In the genomic region with DNA sequence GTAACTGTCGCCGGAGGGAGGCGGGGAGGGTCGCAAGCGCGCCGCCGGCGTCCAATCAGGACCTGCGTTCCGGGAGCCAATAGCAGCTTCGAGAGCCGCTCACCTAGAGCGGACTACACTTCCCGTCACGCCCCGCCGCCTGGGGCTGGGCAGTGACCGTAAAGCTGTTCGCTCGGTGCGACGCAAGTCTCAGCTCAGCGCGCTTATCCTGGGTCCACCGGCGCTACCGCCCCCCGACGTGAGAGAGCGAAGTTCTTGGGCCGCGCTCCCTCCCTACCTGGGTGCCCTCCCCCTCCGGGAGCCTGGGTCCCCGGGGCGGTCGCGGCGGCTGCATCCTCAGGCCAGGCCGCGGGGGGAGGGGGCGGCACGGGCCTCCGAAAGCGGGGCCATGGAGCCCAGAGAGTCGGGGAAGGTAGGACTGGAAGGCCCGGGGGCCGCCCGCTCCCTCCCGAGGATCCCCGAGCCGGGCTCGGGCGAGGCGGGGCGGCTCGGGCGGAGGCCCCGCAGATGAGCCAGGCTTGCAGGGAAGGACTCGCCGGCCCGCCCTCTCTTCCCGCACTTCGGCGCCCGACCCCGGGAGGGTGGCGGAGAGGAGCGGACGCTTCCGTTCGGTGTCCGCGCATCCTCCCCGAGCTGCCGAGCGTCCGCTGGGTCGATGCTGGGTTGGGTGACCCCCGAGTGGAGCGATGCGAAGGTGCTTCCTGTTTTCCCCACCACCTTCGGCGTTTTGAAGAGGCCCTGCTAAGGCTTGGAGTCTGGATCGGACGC, we compare ENCODE assay signal across 8 cellular contexts. TPM values are rescaled to one million over a fixed set of nuclear protein-coding genes. Genes with fewer than 3 reads are reported as not detected.
DNase-seq lines count a peak whose midpoint lies in the region; ATAC-seq and TF ChIP-seq lines count a peak whose summit lies in the region.

A gene (plus strand): TSS at position 152 of the 768 bp plus-strand sequence. CDS start 237 bp downstream, at position 389.

- no peaks in the 10 kb centered on the region for H3K9me3 ChIP-seq in DOHH2 (ENCODE audit: control insufficient read depth, insufficient read depth, low read length)
- no peaks in the 10 kb centered on the region for H3K9me3 ChIP-seq in naive thymus-derived CD4-positive, alpha-beta T cell (ENCODE audit: control insufficient read depth in 2 of 3, low read length in 3 of 3)

- CTCF ChIA-PET in naive thymus-derived CD4-positive, alpha-beta T cell (lab: Charles Lee): interaction anchor here (0.7 to 3.0 kb wide), 5 partner anchors 16 to 44 kb away, joined by 3 to 10 read pairs (median 6); no protein-coding TSS in a partner anchor

- peaks cover 2% of the 10 kb centered on the region; the same call in 1 of the 2 replicates for H4K20me1 ChIP-seq in DOHH2 (ENCODE audit: control insufficient read depth, insufficient read depth, low read depth, low read length)
- peaks cover 4% of the 10 kb centered on the region; the same call in 1 of the 2 replicates for H4K20me1 ChIP-seq in GM23338 (replicated peaks; ENCODE audit: insufficient read depth)

- H3K4me1 Mint-ChIP-seq in GM23338: peaks cover 14% of the 10 kb centered on the region
- H3K4me1 Mint-ChIP-seq in naive thymus-derived CD4-positive, alpha-beta T cell: peaks cover 25 to 53% (median 48%) of the 10 kb centered on the region in 7 donors
- H3K4me1 Mint-ChIP-seq in stimulated activated naive B cell treated with anti-CD40 and anti-IgM and Interleukin-4, amounts not matched to agents 10 μg/mL and 1 μg/mL and 100 μg/mL, for 72 hours: peaks cover 15 to 16% of the 10 kb centered on the region in 2 donors

- DNase-seq in GM23338 (ENCODE audit: low spot score) (peak; percentile 99), LHCN-M2 (ENCODE audit: low read depth) (peak; percentile 98), RPMI8226 (peak; percentile 99), fibroblast of gingiva (ENCODE audit: low read depth) (peak; percentile 97)
- peak; percentile 91 to 94 for DNase-seq in activated T-helper 1 cell treated with anti-CD3 and anti-CD28 coated beads, Interleukin-2, amount 50 U/mL, for 16 hours (ENCODE audit: low read depth in 1 of 2, low spot score in 1 of 2)
- peak; percentile 84 to 96 (median 94) for DNase-seq in naive thymus-derived CD4-positive, alpha-beta T cell
- peak; percentile 95 for DNase-seq in stimulated activated naive B cell treated with anti-CD40 and anti-IgM and Interleukin-4, amounts not matched to agents 10 μg/mL and 1 μg/mL and 100 μg/mL, for 72 hours

- H3K9me3 Mint-ChIP-seq in GM23338: no peaks in the 10 kb centered on the region
- peaks cover 0 to 2% (median 0%) of the 10 kb centered on the region in 11 donors for H3K9me3 Mint-ChIP-seq in naive thymus-derived CD4-positive, alpha-beta T cell
- H3K9me3 Mint-ChIP-seq in stimulated activated naive B cell treated with anti-CD40 and anti-IgM and Interleukin-4, amounts not matched to agents 10 μg/mL and 1 μg/mL and 100 μg/mL, for 72 hours: no peaks in the 10 kb centered on the region

- H3K27ac Mint-ChIP-seq in GM23338: no peak within 1 kb of the TSS
- peak within 1 kb of the TSS; percentile 77 to 96 (median 88) for H3K27ac Mint-ChIP-seq in naive thymus-derived CD4-positive, alpha-beta T cell
- H3K27ac Mint-ChIP-seq in stimulated activated naive B cell treated with anti-CD40 and anti-IgM and Interleukin-4, amounts not matched to agents 10 μg/mL and 1 μg/mL and 100 μg/mL, for 72 hours: peak within 1 kb of the TSS; percentile 90

- H3K4me3 ChIP-seq in DOHH2 (ENCODE audit: low read length) (peak within 1 kb of the TSS; percentile 83), GM23338 (peak within 1 kb of the TSS; percentile 79)
- H3K4me3 ChIP-seq in naive thymus-derived CD4-positive, alpha-beta T cell (ENCODE audit: low read length): peak within 1 kb of the TSS; percentile 67

- H3K36me3 ChIP-seq in DOHH2 (ENCODE audit: control insufficient read depth, low read length): no peaks in the 10 kb centered on the region
- no peaks in the 10 kb centered on the region for H3K36me3 ChIP-seq in GM23338 (ENCODE audit: insufficient read depth)
- H3K36me3 ChIP-seq in naive thymus-derived CD4-positive, alpha-beta T cell (ENCODE audit: control insufficient read depth in 2 of 3, insufficient read depth in 3 of 3, low read length in 3 of 3): no peaks in the 10 kb centered on the region

- peak; percentile 95 for ATAC-seq in GM23338
- ATAC-seq in naive thymus-derived CD4-positive, alpha-beta T cell: peak; percentile 99
- peak; percentile 97 for ATAC-seq in stimulated activated naive B cell treated with anti-CD40 and anti-IgM and Interleukin-4, amounts not matched to agents 10 μg/mL and 1 μg/mL and 100 μg/mL, for 72 hours (replicated peaks)

- peaks cover 13% of the 10 kb centered on the region for H3K79me2 ChIP-seq in DOHH2 (ENCODE audit: control insufficient read depth, low read length)
- H3K79me2 ChIP-seq in GM23338 (replicated peaks; ENCODE audit: insufficient read depth): no peaks in the 10 kb centered on the region

- peak within 1 kb of the TSS; percentile 5; the same call in 1 of the 2 replicates for H3K27ac ChIP-seq in DOHH2 (ENCODE audit: low read depth, low read length)
- H3K27ac ChIP-seq in GM23338 (ENCODE audit: low read depth): no peak within 1 kb of the TSS
- peak within 1 kb of the TSS; percentile 79 for H3K27ac ChIP-seq in naive thymus-derived CD4-positive, alpha-beta T cell (ENCODE audit: low read depth, low read length)

- H3K4me2 ChIP-seq in DOHH2 (ENCODE audit: low read length) (peak within 1 kb of the TSS; percentile 76), GM23338 (peak within 1 kb of the TSS; percentile 86)

- H3K36me3 Mint-ChIP-seq in GM23338 (ENCODE audit: low read depth): no peaks in the 10 kb centered on the region
- H3K36me3 Mint-ChIP-seq in naive thymus-derived CD4-positive, alpha-beta T cell: peaks cover 0 to 8% (median 0%) of the 10 kb centered on the region in 5 donors
- H3K36me3 Mint-ChIP-seq in stimulated activated naive B cell treated with anti-CD40 and anti-IgM and Interleukin-4, amounts not matched to agents 10 μg/mL and 1 μg/mL and 100 μg/mL, for 72 hours: no peaks in the 10 kb centered on the region

- H3K9me2 ChIP-seq in DOHH2 (replicated peaks; ENCODE audit: control insufficient read depth, low read length) (no peaks in the 10 kb centered on the region), GM23338 (ENCODE audit: insufficient read depth) (no peaks in the 10 kb centered on the region)

- H3F3A ChIP-seq in DOHH2 (ENCODE audit: control insufficient read depth, insufficient read depth): no peaks in the 10 kb centered on the region; the same call in 1 of the 2 replicates
- H3F3A ChIP-seq in GM23338 (replicated peaks; ENCODE audit: low read depth): peaks cover 10% of the 10 kb centered on the region; the same call in 1 of the 2 replicates

- H3K4me3 Mint-ChIP-seq in GM23338: peak within 1 kb of the TSS; percentile 84
- peak within 1 kb of the TSS; percentile 85 to 97 (median 91) for H3K4me3 Mint-ChIP-seq in naive thymus-derived CD4-positive, alpha-beta T cell
- peak within 1 kb of the TSS; percentile 88 to 91 for H3K4me3 Mint-ChIP-seq in stimulated activated naive B cell treated with anti-CD40 and anti-IgM and Interleukin-4, amounts not matched to agents 10 μg/mL and 1 μg/mL and 100 μg/mL, for 72 hours

- peaks cover 27% of the 10 kb centered on the region for H3K27me3 ChIP-seq in DOHH2 (ENCODE audit: control insufficient read depth, low read length)
- peaks cover 24% of the 10 kb centered on the region for H3K27me3 ChIP-seq in GM23338 (ENCODE audit: insufficient read depth)
- H3K27me3 ChIP-seq in naive thymus-derived CD4-positive, alpha-beta T cell (ENCODE audit: control insufficient read depth in 2 of 2, insufficient read depth in 2 of 2, low read length in 2 of 2): no peaks in the 10 kb centered on the region

- peaks cover 16% of the 10 kb centered on the region for H3K4me1 ChIP-seq in DOHH2 (ENCODE audit: control insufficient read depth, low read length)
- H3K4me1 ChIP-seq in GM23338 (ENCODE audit: insufficient read depth): no peaks in the 10 kb centered on the region; the same call in 1 of the 2 replicates
- peaks cover 12 to 22% of the 10 kb centered on the region in 2 donors for H3K4me1 ChIP-seq in naive thymus-derived CD4-positive, alpha-beta T cell (ENCODE audit: control insufficient read depth in 2 of 2, insufficient read depth in 2 of 2, low read length in 2 of 2)

- TF ChIP-seq CTCF in DOHH2 (IDR thresholded peaks at IDR 0.05; ENCODE audit: low read depth, low read length, poor library complexity, severe bottlenecking) (no peak), GM23338 (conservative IDR thresholded peaks at IDR 0.05; ENCODE audit: low read depth in 2 of 2) (no peak; a peak in 1 of 4 replicates)

- H3K27me3 Mint-ChIP-seq in GM23338 (ENCODE audit: insufficient read depth, low read depth, poor library complexity): peaks cover 3% of the 10 kb centered on the region
- H3K27me3 Mint-ChIP-seq in naive thymus-derived CD4-positive, alpha-beta T cell: peaks cover 0 to 15% (median 3%) of the 10 kb centered on the region in 5 donors
- H3K27me3 Mint-ChIP-seq in stimulated activated naive B cell treated with anti-CD40 and anti-IgM and Interleukin-4, amounts not matched to agents 10 μg/mL and 1 μg/mL and 100 μg/mL, for 72 hours: peaks cover 18% of the 10 kb centered on the region in 2 donors

- H2AFZ ChIP-seq in GM23338: peak within 1 kb of the TSS; percentile 97

- POLR2A ChIA-PET in naive thymus-derived CD4-positive, alpha-beta T cell (lab: Charles Lee): interaction anchor here (0.7 to 3.3 kb wide), 11 partner anchors 11 to 530 kb away, joined by 3 to 81 read pairs (median 5); a partner anchor contains a TSS

- intact Hi-C loops in naive thymus-derived CD4-positive, alpha-beta T cell (cut with micrococcal nuclease): loop anchor here (1.0 to 10.0 kb wide), 13 partner anchors 16 to 1389 kb away; a partner anchor contains a TSS

TF ChIP-seq in GM23338, 12 proteins besides CTCF, POLR2A, EP300 and RAD21 (continues in another document):
- TF ChIP-seq NANOG (IDR thresholded peaks at IDR 0.05; ENCODE audit: borderline replicate concordance) (no peak), CREB1 (CRISPR knock-in tag; IDR thresholded peaks at IDR 0.05; ENCODE audit: low read depth) (peak; percentile 57; the same call in 1 of the 2 replicates), JUNB (IDR thresholded peaks at IDR 0.05; ENCODE audit: unreplicated experiment) (no peak)

RNA-seq across cellular contexts. Expression of the gene that starts here (rescaled TPM):
- 1.6 and 2.3 TPM in 2 replicates for total RNA-seq in GM23338 (2014; rRNA removed; shearing (Covaris generic))
- 0.64 and 0.94 TPM in 2 replicates for polyA plus RNA-seq in GM23338 (2016; fragmentation: Nextera tagmentation; extraction: Ambion mirVana)
- 3.0 and 11.8 TPM in 2 replicates for total RNA-seq in LHCN-M2 (2014; rRNA removed)
- 5.9 TPM for polyA plus RNA-seq in LHCN-M2 (2012)
- 100 to 1,000 TPM in 2 of 5 experiments, 10 to 100 TPM in 3; 36.9 to 112 (median 41.8) TPM for total RNA-seq in naive thymus-derived CD4-positive, alpha-beta T cell
- polyA plus RNA-seq in naive thymus-derived CD4-positive, alpha-beta T cell: 10 to 100 TPM in 1 of 2 donors, 1 to 10 TPM in 1; 9.1 to 11.7 TPM
